In genomic region chr19:6800160-6800790, GRCh38 we compare ENCODE assay signal across 9 cellular contexts. TPM values are rescaled to one million over a fixed set of nuclear protein-coding genes. Genes with fewer than 3 reads are reported as not detected.
DNase-seq lines count a peak whose midpoint lies in the region; ATAC-seq, FAIRE-seq and TF ChIP-seq lines count a peak whose summit lies in the region.
"Not testable (repeated sequence)": the region's sequence is repeated elsewhere in the genome, so short reads cannot be mapped to it uniquely, and the experiment has no call there.
"Had no signal": no experiment of that assay in that cellular context is flagged by ENCODE, and none has a peak within 500 bp of the region (broad histone marks: within the 10 kb centered on the region; RNA-seq: fewer than 3 reads in every experiment).

No MANE protein-coding gene starts in this region.

- H3K27ac Mint-ChIP-seq in activated CD4-positive, alpha-beta T cell treated with anti-CD3 and anti-CD28 coated beads, Interleukin-2, amount 10 ng/mL, durations not matched to agents 24 days and 14 days = peak overlapping the region; percentile 99
- peak overlapping the region; percentile 89 for H3K27ac Mint-ChIP-seq in activated naive CD4-positive, alpha-beta T cell treated with anti-CD3 and anti-CD28 coated beads for 36 hours
- peak overlapping the region; percentile 96 for H3K27ac Mint-ChIP-seq in dendritic cell treated with granulocyte-macrophage colony-stimulating factor and Interleukin-4, amounts not matched to agents 40 ng/mL and 50 ng/mL, for 4 days
- H3K27ac Mint-ChIP-seq in natural killer cell = peak overlapping the region; percentile 97 to 99

- not testable (repeated sequence) for H3K79me2 ChIP-seq in PC-3 (ENCODE audit: low read length)

- TF ChIP-seq CTCF in PC-3 (conservative IDR thresholded peaks at IDR 0.05; ENCODE audit: low read depth, low read length); natural killer cell (IDR thresholded peaks at IDR 0.05); upper lobe of right lung (IDR thresholded peaks at IDR 0.05): not testable (repeated sequence)

- not testable (repeated sequence) for H3K9ac ChIP-seq in PC-3 (ENCODE audit: low read length)

- H3K4me3 Mint-ChIP-seq in activated CD4-positive, alpha-beta T cell treated with anti-CD3 and anti-CD28 coated beads, Interleukin-2, amount 10 ng/mL, durations not matched to agents 24 days and 14 days = peak overlapping the region; percentile 93
- peak overlapping the region; percentile 69 for H3K4me3 Mint-ChIP-seq in activated naive CD4-positive, alpha-beta T cell treated with anti-CD3 and anti-CD28 coated beads for 36 hours
- peak overlapping the region; percentile 78 for H3K4me3 Mint-ChIP-seq in dendritic cell treated with granulocyte-macrophage colony-stimulating factor and Interleukin-4, amounts not matched to agents 40 ng/mL and 50 ng/mL, for 4 days
- H3K4me3 Mint-ChIP-seq in natural killer cell = peak overlapping the region; percentile 99

- H4K20me1 ChIP-seq in PC-3 (ENCODE audit: low read length) = not testable (repeated sequence)

- peaks cover 60% of the 10 kb centered on the region for H3K4me1 Mint-ChIP-seq in activated CD4-positive, alpha-beta T cell treated with anti-CD3 and anti-CD28 coated beads, Interleukin-2, amount 10 ng/mL, durations not matched to agents 24 days and 14 days
- peaks cover 66% of the 10 kb centered on the region for H3K4me1 Mint-ChIP-seq in activated naive CD4-positive, alpha-beta T cell treated with anti-CD3 and anti-CD28 coated beads for 36 hours (ENCODE audit: low read depth)
- peaks cover 89% of the 10 kb centered on the region for H3K4me1 Mint-ChIP-seq in dendritic cell treated with granulocyte-macrophage colony-stimulating factor and Interleukin-4, amounts not matched to agents 40 ng/mL and 50 ng/mL, for 4 days (ENCODE audit: low read depth)
- peaks cover 66 to 70% of the 10 kb centered on the region in 2 donors for H3K4me1 Mint-ChIP-seq in natural killer cell

- H3K36me3 Mint-ChIP-seq in activated CD4-positive, alpha-beta T cell treated with anti-CD3 and anti-CD28 coated beads, Interleukin-2, amount 10 ng/mL, durations not matched to agents 24 days and 14 days (ENCODE audit: low read depth) = peaks cover 38% of the 10 kb centered on the region
- H3K36me3 Mint-ChIP-seq in activated naive CD4-positive, alpha-beta T cell treated with anti-CD3 and anti-CD28 coated beads for 36 hours (ENCODE audit: low read depth) = peaks cover 28% of the 10 kb centered on the region
- H3K36me3 Mint-ChIP-seq in dendritic cell treated with granulocyte-macrophage colony-stimulating factor and Interleukin-4, amounts not matched to agents 40 ng/mL and 50 ng/mL, for 4 days (ENCODE audit: low read depth) = peaks cover 37% of the 10 kb centered on the region
- not testable (repeated sequence) for H3K36me3 Mint-ChIP-seq in natural killer cell

- ATAC-seq in PC-3, natural killer cell, upper lobe of right lung: not testable (repeated sequence)

- CTCF ChIA-PET in PC-3 (lab: Charles Lee) = not testable (repeated sequence)
- CTCF ChIA-PET in activated naive CD4-positive, alpha-beta T cell treated with anti-CD3 and anti-CD28 coated beads for 36 hours (lab: Charles Lee) = interaction anchor here (0.6 to 1.5 kb wide), 4 partner anchors 13 to 37 kb away, joined by 3 to 7 read pairs (median 3); partner anchors contain the start of gene VAV1

- FAIRE-seq in GM19239 (lab: Jason Lieb, UNC) = peak; percentile 51

- H3K4me2 ChIP-seq in PC-3 (ENCODE audit: low read length) = peak overlapping the region; percentile 79; the same call in 1 of the 2 replicates

- not testable (repeated sequence) for BruUV-seq in PC-3 (replicated peaks; lab: Mats Ljungman, UMichigan)

- intact Hi-C loops in PC-3 (cut with micrococcal nuclease) = loop anchor here (2.0 kb wide), 1 partner anchor 33 kb away; the partner anchor contains the start of gene SH2D3A
- intact Hi-C loops in activated CD4-positive, alpha-beta T cell treated with anti-CD3 and anti-CD28 coated beads, Interleukin-2, amount 10 ng/mL, durations not matched to agents 24 days and 14 days (cut with micrococcal nuclease) = loop anchor here (2.0 to 5.0 kb wide), 4 partner anchors 63 to 373 kb away; partner anchors contain the start of gene GPR108
- intact Hi-C loops in activated naive CD4-positive, alpha-beta T cell treated with anti-CD3 and anti-CD28 coated beads for 36 hours (cut with micrococcal nuclease) = loop anchor here (2.0 to 10.0 kb wide), 4 partner anchors 121 to 603 kb away; partner anchors contain the start of genes ARHGEF18 and CRB3
- intact Hi-C loops in dendritic cell treated with granulocyte-macrophage colony-stimulating factor and Interleukin-4, amounts not matched to agents 40 ng/mL and 50 ng/mL, for 4 days (cut with micrococcal nuclease); upper lobe of right lung (cut with DNase I): not testable (repeated sequence)
- intact Hi-C loops in natural killer cell (cut with micrococcal nuclease) = loop anchor here (5.0 kb wide), 2 partner anchors 138 to 387 kb away; no protein-coding TSS in a partner anchor

- POLR2A ChIA-PET in PC-3 (lab: Charles Lee; ENCODE audit: unreplicated experiment) = not testable (repeated sequence)

- not testable (repeated sequence) for H3K9me3 ChIP-seq in PC-3 (ENCODE audit: low read length); upper lobe of right lung

- H3K27ac ChIP-seq in PC-3 (ENCODE audit: low read length) = peak overlapping the region; percentile 92
- H3K27ac ChIP-seq in upper lobe of right lung = peak overlapping the region; percentile 63

- not testable (repeated sequence) for H3K9me3 Mint-ChIP-seq in activated CD4-positive, alpha-beta T cell treated with anti-CD3 and anti-CD28 coated beads, Interleukin-2, amount 10 ng/mL, durations not matched to agents 24 days and 14 days; activated naive CD4-positive, alpha-beta T cell treated with anti-CD3 and anti-CD28 coated beads for 36 hours; dendritic cell treated with granulocyte-macrophage colony-stimulating factor and Interleukin-4, amounts not matched to agents 40 ng/mL and 50 ng/mL, for 4 days; natural killer cell

- H3K27me3 ChIP-seq in PC-3 (ENCODE audit: low read length); upper lobe of right lung: not testable (repeated sequence)

- not testable (repeated sequence) for H3K9me2 ChIP-seq in PC-3 (replicated peaks; ENCODE audit: low read length)

- peak; percentile 6 for DNase-seq in CD1c-positive myeloid dendritic cell (ENCODE audit: extremely low spot score)
- DNase-seq in GM19239 (ENCODE audit: insufficient read length, low spot score); PC-3; natural killer cell; upper lobe of right lung: not testable (repeated sequence)
- peak; percentile 74 for DNase-seq in activated CD4-positive, alpha-beta T cell treated with anti-CD3 and anti-CD28 coated beads, Interleukin-2, amount 10 ng/mL, durations not matched to agents 24 days and 14 days
- peak; percentile 40 for DNase-seq in activated naive CD4-positive, alpha-beta T cell treated with anti-CD3 and anti-CD28 coated beads for 36 hours

- H3K4me1 ChIP-seq in PC-3 (ENCODE audit: insufficient read depth, low read length) = peaks cover 25% of the 10 kb centered on the region
- H3K4me1 ChIP-seq in upper lobe of right lung = peaks cover 13% of the 10 kb centered on the region

- not testable (repeated sequence) for H3K4me3 ChIP-seq in PC-3 (ENCODE audit: low read length); upper lobe of right lung

- not testable (repeated sequence) for H3K36me3 ChIP-seq in PC-3 (ENCODE audit: low read depth, low read length); upper lobe of right lung

- H2AFZ ChIP-seq in PC-3 (ENCODE audit: low read length) = not testable (repeated sequence)

- H3F3A ChIP-seq in PC-3 (ENCODE audit: low read length, unreplicated experiment) = not testable (repeated sequence)

- H3K27me3 Mint-ChIP-seq in activated CD4-positive, alpha-beta T cell treated with anti-CD3 and anti-CD28 coated beads, Interleukin-2, amount 10 ng/mL, durations not matched to agents 24 days and 14 days; activated naive CD4-positive, alpha-beta T cell treated with anti-CD3 and anti-CD28 coated beads for 36 hours (ENCODE audit: low read depth); dendritic cell treated with granulocyte-macrophage colony-stimulating factor and Interleukin-4, amounts not matched to agents 40 ng/mL and 50 ng/mL, for 4 days; natural killer cell (ENCODE audit: low read depth in 2 of 2): not testable (repeated sequence)

RNA-seq across cellular contexts. Expression of gene VAV1, which starts 27.8 kb away (rescaled TPM):
- total RNA-seq in PC-3 (2014; rRNA removed) = 3.0 and 3.2 TPM in 2 replicates
- total RNA-seq in activated CD4-positive, alpha-beta T cell treated with anti-CD3 and anti-CD28 coated beads, Interleukin-2, amount 10 ng/mL, durations not matched to agents 24 days and 14 days = 75.3 and 78.9 TPM in 2 replicates
- 100 to 1,000 TPM in 1 of 2 experiments, 10 to 100 TPM in 1; 93.6 to 103 TPM for total RNA-seq in activated naive CD4-positive, alpha-beta T cell treated with anti-CD3 and anti-CD28 coated beads for 36 hours
- 100 to 1,000 TPM; 141 to 167 (median 164) TPM for total RNA-seq in natural killer cell
- total RNA-seq in upper lobe of right lung = 31.6 TPM
- total RNA-seq: lung microvascular endothelial cell had no signal

RNA-seq across cellular contexts. Expression of gene SH2D3A, which starts 33.0 kb away (rescaled TPM):
- total RNA-seq in PC-3 (2014; rRNA removed) = 141 and 162 TPM in 2 replicates
- 9.8 and 11.0 TPM in 2 replicates for total RNA-seq in activated CD4-positive, alpha-beta T cell treated with anti-CD3 and anti-CD28 coated beads, Interleukin-2, amount 10 ng/mL, durations not matched to agents 24 days and 14 days
- total RNA-seq in activated naive CD4-positive, alpha-beta T cell treated with anti-CD3 and anti-CD28 coated beads for 36 hours = 10 to 100 TPM; 23.2 to 24.9 TPM
- 10 to 100 TPM; 14.6 to 20.1 (median 15.3) TPM for total RNA-seq in natural killer cell
- 26.0 TPM for total RNA-seq in upper lobe of right lung
